ENCODE assay signal across 26 cellular contexts in genomic region chr12:81542621-81543020, GRCh38.
"Had no signal": no experiment of that assay in that cellular context is flagged by ENCODE, and none has a peak within 500 bp of the region (broad histone marks: within the 10 kb centered on the region; RNA-seq: fewer than 3 reads in every experiment).

No MANE protein-coding gene starts in this region.

- H3K36me3 ChIP-seq: cardiac muscle cell, sigmoid colon, spleen, vagina had no signal

- H3K4me1 ChIP-seq: body of pancreas, spleen, testis, vagina had no signal

- ATAC-seq: activated T-cell treated with anti-CD3 and anti-CD28 coated beads, Interleukin-2, amount 50 U/mL, for 4 hours; body of pancreas; left ventricle myocardium superior had no signal

- DNase-seq: activated B cell treated with CpG ODN at 0.5 μM for 24 hours; activated CD4-positive, alpha-beta T cell treated with anti-CD3 and anti-CD28 coated beads for 4 hours; activated CD4-positive, alpha-beta T cell treated with anti-CD3 and anti-CD28 coated beads, Interleukin-2, amount 50 U/mL, for 48 hours; activated CD8-positive, alpha-beta memory T cell treated with anti-CD3 and anti-CD28 coated beads, Interleukin-2, amount 50 U/mL, for 48 hours; activated naive CD4-positive, alpha-beta T cell treated with Interleukin-2 at 50 U/mL for 16 hours; activated naive CD8-positive, alpha-beta T cell treated with anti-CD3 and anti-CD28 coated beads for 36 hours; activated T-cell treated with anti-CD3 and anti-CD28 coated beads, Interleukin-2, amount 50 U/mL, for 4 hours; amygdala; body of pancreas; dermis blood vessel endothelial cell; effector CD8-positive, alpha-beta T cell; glutamatergic neuron; immature natural killer cell; kidney glomerular epithelial cell; left ventricle myocardium superior; naive B cell; sigmoid colon; spleen; stimulated activated CD4-positive, alpha-beta T cell treated with anti-CD3 and anti-CD28 coated beads, Interleukin-4, amount 100 ng/mL, for 1 hour; stimulated activated naive CD4-positive, alpha-beta T cell; T-helper 9 cell; testis; trophoblast cell had no signal

- H3K9me3 ChIP-seq: body of pancreas, sigmoid colon, spleen, testis, vagina had no signal

- H3K4me2 ChIP-seq: hepatocyte had no signal

- H2AFZ ChIP-seq: hepatocyte had no signal

- H3K4me3 ChIP-seq: body of pancreas, cardiac muscle cell, hepatocyte, sigmoid colon, spleen, testis, vagina had no signal

- H3K27ac ChIP-seq: body of pancreas, cardiac muscle cell, hepatocyte, spleen, testis, vagina had no signal

- H3K27me3 ChIP-seq: body of pancreas, cardiac muscle cell, hepatocyte, sigmoid colon, spleen, testis, vagina had no signal
